ENCODE assay signal across 9 cellular contexts in the genomic region with DNA sequence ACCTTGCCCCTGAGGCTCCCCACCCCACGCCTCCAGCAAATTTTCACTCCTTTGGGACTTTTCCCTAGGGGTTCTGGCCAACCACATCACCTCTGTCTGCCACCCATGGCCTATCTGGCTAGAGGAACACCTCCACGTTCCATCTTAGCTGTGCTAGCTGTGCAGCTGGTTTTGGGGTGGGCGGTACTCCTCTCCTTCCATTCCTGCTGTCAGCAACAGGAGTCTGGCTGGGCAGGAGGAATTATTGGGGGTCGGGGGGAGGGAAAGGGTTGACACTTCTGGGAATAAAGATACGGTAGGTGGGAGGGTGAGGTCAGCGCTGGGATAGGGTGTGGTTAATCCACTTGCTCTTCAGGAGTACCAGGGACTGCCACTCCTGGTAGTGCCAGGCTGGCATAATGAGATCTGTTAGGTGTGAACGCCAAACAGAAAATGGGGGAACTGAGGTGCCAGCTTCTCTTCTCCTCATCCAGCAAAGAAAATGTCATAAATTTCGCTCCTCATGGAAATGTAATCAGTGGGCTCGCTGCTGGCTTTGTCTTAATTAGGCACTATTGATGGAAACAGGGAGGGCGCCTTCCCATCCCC. TPM values are rescaled to one million over a fixed set of nuclear protein-coding genes. Genes with fewer than 3 reads are reported as not detected.
DNase-seq lines count a peak whose midpoint lies in the region; ATAC-seq, FAIRE-seq and TF ChIP-seq lines count a peak whose summit lies in the region.
"Had no signal": no experiment of that assay in that cellular context is flagged by ENCODE, and none has a peak within 500 bp of the region (broad histone marks: within the 10 kb centered on the region; RNA-seq: fewer than 3 reads in every experiment).

No MANE protein-coding gene starts in this region.

- POLR2A ChIA-PET in activated CD4-positive, alpha-beta T cell treated with anti-CD3 and anti-CD28 coated beads, Interleukin-2, amount 10 ng/mL, durations not matched to agents 7 days and 5 days (lab: Charles Lee), result no interaction called here
- POLR2A ChIA-PET in K562 (lab: Yijun Ruan, JAX), result no interaction called here

- ATAC-seq in K562 (no peak), left lung (peak; percentile 20), GM18870 (IDR thresholded peaks at IDR 0.05; ENCODE audit: unreplicated experiment) (no peak)

- peak overlapping the region; percentile 54 for H3K27ac Mint-ChIP-seq in activated CD4-positive, alpha-beta T cell treated with anti-CD3 and anti-CD28 coated beads, Interleukin-2, amount 10 ng/mL, durations not matched to agents 7 days and 5 days

- no peak for TF ChIP-seq EP300 in K562 (IDR thresholded peaks at IDR 0.05; ENCODE audit: low read length)

- H3K4me1 ChIP-seq in K562 (replicated peaks in 1 of 2; ENCODE audit: control insufficient read depth in 2 of 2, insufficient read depth in 2 of 2, low read length in 2 of 2), result peaks cover 6 to 18% of the 10 kb centered on the region in 2 experiments; a peak in 3 of 5 replicates
- H3K4me1 ChIP-seq in left lung, result peaks cover 0 to 20% of the 10 kb centered on the region in 2 donors
- peaks cover 16% of the 10 kb centered on the region in 2 donors for H3K4me1 ChIP-seq in thyroid gland

- TF ChIP-seq POLR2A in K562 (conservative IDR thresholded peaks at IDR 0.05), result no peak
- TF ChIP-seq POLR2A in thyroid gland (IDR thresholded peaks at IDR 0.05), result no peak

- H3K27me3 Mint-ChIP-seq in activated CD4-positive, alpha-beta T cell treated with anti-CD3 and anti-CD28 coated beads, Interleukin-2, amount 10 ng/mL, durations not matched to agents 7 days and 5 days, result peaks cover 71% of the 10 kb centered on the region

- no peaks in the 10 kb centered on the region for H3K36me3 Mint-ChIP-seq in activated CD4-positive, alpha-beta T cell treated with anti-CD3 and anti-CD28 coated beads, Interleukin-2, amount 10 ng/mL, durations not matched to agents 7 days and 5 days (ENCODE audit: low read depth)

- H3K27ac ChIP-seq in K562 (ENCODE audit: extremely low read depth, low read depth, low read length), result no peak overlapping the region
- no peak overlapping the region for H3K27ac ChIP-seq in left lung
- no peak overlapping the region for H3K27ac ChIP-seq in thyroid gland

- peaks cover 31% of the 10 kb centered on the region for H3K4me1 Mint-ChIP-seq in activated CD4-positive, alpha-beta T cell treated with anti-CD3 and anti-CD28 coated beads, Interleukin-2, amount 10 ng/mL, durations not matched to agents 7 days and 5 days

- H3K9me1 ChIP-seq in K562 (ENCODE audit: control insufficient read depth, insufficient read depth, low read length), result no peaks in the 10 kb centered on the region

- FAIRE-seq in K562 (lab: Jason Lieb, UNC), result no peak

- intact Hi-C loops in K562 (cut with micrococcal nuclease) (loop anchor here (2.0 kb wide), 1 partner anchor 28 kb away; the partner anchor contains the start of gene WRAP53), left lung (cut with DNase I) (no loop called here), thyroid gland (cut with DNase I) (no loop called here)

- H3K36me3 ChIP-seq in K562 (ENCODE audit: control insufficient read depth, insufficient read depth, low read length) (no peaks in the 10 kb centered on the region), left lung (no peaks in the 10 kb centered on the region), thyroid gland (no peaks in the 10 kb centered on the region)

- H3K9me3 ChIP-seq in K562 (replicated peaks; ENCODE audit: control insufficient read depth, insufficient read depth, low read depth, low read length) (no peaks in the 10 kb centered on the region), left lung (no peaks in the 10 kb centered on the region), thyroid gland (no peaks in the 10 kb centered on the region)

- H4K20me1 ChIP-seq in K562 (replicated peaks; ENCODE audit: control insufficient read depth, insufficient read depth, low read length), result no peaks in the 10 kb centered on the region

- no peaks in the 10 kb centered on the region for H3K79me2 ChIP-seq in K562 (ENCODE audit: control insufficient read depth, insufficient read depth, low read length)

- H3K4me3 ChIP-seq in K562 (peak overlapping the region; percentile 45), left lung (peak overlapping the region; percentile 48 to 55), thyroid gland (replicated peaks in 1 of 3) (peak overlapping the region in 2 of 3 donors; percentile 7 to 49)

- CTCF ChIA-PET in activated CD4-positive, alpha-beta T cell treated with anti-CD3 and anti-CD28 coated beads, Interleukin-2, amount 10 ng/mL, durations not matched to agents 7 days and 5 days (lab: Charles Lee), result interaction anchor here (2.7 to 2.8 kb wide), 2 partner anchors 10 to 29 kb away, joined by 9 to 12 read pairs; partner anchors contain the start of genes TP53 and WRAP53
- CTCF ChIA-PET in K562 (lab: Yijun Ruan, JAX; ENCODE audit: low intra/inter-chr PET ratio), result interaction anchor here (1.1 to 1.4 kb wide), 2 partner anchors 84 to 201 kb away, joined by 4 to 5 read pairs; no protein-coding TSS in a partner anchor

- no peak for TF ChIP-seq RAD21 in K562 (CRISPR knock-in tag; conservative IDR thresholded peaks at IDR 0.05 in 1 of 2, IDR thresholded peaks at IDR 0.05 in 1 of 2)

- H3K4me2 ChIP-seq in K562 (ENCODE audit: insufficient read depth, low read length), result peak overlapping the region; percentile 72

- BruUV-seq in K562 (replicated peaks; lab: Mats Ljungman, UMichigan), result no TSS peak

- peak overlapping the region; percentile 50 for H3K4me3 Mint-ChIP-seq in activated CD4-positive, alpha-beta T cell treated with anti-CD3 and anti-CD28 coated beads, Interleukin-2, amount 10 ng/mL, durations not matched to agents 7 days and 5 days

- DNase-seq in activated CD4-positive, alpha-beta T cell treated with anti-CD3 and anti-CD28 coated beads, Interleukin-2, amount 10 ng/mL, durations not matched to agents 7 days and 5 days, result no peak
- no peak for DNase-seq in activated CD4-positive, alpha-beta T cell treated with anti-CD3 and anti-CD28 coated beads for 4 hours
- DNase-seq in K562 (ENCODE audit: extremely low read depth in 1 of 4, low spot score in 3 of 4), result no peak
- no peak for DNase-seq in left lung
- DNase-seq in thyroid gland, result no peak
- no peak for DNase-seq in globus pallidus (ENCODE audit: low spot score)
- no peak for DNase-seq in stimulated activated CD8-positive, alpha-beta memory T cell treated with anti-CD3 and anti-CD28 coated beads, Interleukin-4, amount 100 ng/mL, for 48 hours
- DNase-seq: stimulated activated naive CD4-positive, alpha-beta T cell treated with Interleukin-2 at 50 U/mL for 16 hours had no signal

- in situ Hi-C loops in K562 (cut with MboI), result no loop called here

- peak overlapping the region in 1 of 2 experiments; percentile 38; a peak in 1 of 4 replicates for H3K9ac ChIP-seq in K562 (ENCODE audit: insufficient read depth in 1 of 2, low read depth in 2 of 2, low read length in 2 of 2)

- peak overlapping the region; percentile 92; the same call in 1 of the 2 replicates for H2AFZ ChIP-seq in K562 (ENCODE audit: low read depth, low read length)

- H3K9me3 Mint-ChIP-seq in activated CD4-positive, alpha-beta T cell treated with anti-CD3 and anti-CD28 coated beads, Interleukin-2, amount 10 ng/mL, durations not matched to agents 7 days and 5 days, result no peaks in the 10 kb centered on the region

- H3K27me3 ChIP-seq in K562 (ENCODE audit: control insufficient read depth in 2 of 2, insufficient read depth in 2 of 2, low read length in 2 of 2), result peaks cover 15 to 65% of the 10 kb centered on the region in 2 experiments; a peak in 4 of 5 replicates
- peaks cover 12 to 93% of the 10 kb centered on the region in 2 donors for H3K27me3 ChIP-seq in left lung
- no peaks in the 10 kb centered on the region for H3K27me3 ChIP-seq in thyroid gland

- TF ChIP-seq CTCF in K562 (IDR thresholded peaks at IDR 0.05 in 2 of 3, conservative IDR thresholded peaks at IDR 0.05 in 1 of 3; ENCODE audit: insufficient read depth in 2 of 3, low read depth in 1 of 3, low read length in 3 of 3) (no peak), left lung (IDR thresholded peaks at IDR 0.05) (no peak), thyroid gland (IDR thresholded peaks at IDR 0.05) (no peak)

- WGBS in K562 (ENCODE audit: insufficient coverage, low coverage, missing lambda C conversion rate), result 1% methylated on average over 6 of the region's 10 CpGs
- 15% methylated on average over 10 of the region's 10 CpGs for WGBS in thyroid gland, 2 donors

RNA-seq across cellular contexts. Expression of gene DNAH2, which starts 1.2 kb away (rescaled TPM):
- not detected for total RNA-seq in activated CD4-positive, alpha-beta T cell treated with anti-CD3 and anti-CD28 coated beads, Interleukin-2, amount 10 ng/mL, durations not matched to agents 7 days and 5 days
- 0.23 TPM in 1 of 2 replicates, not detected in the other for total RNA-seq in K562 (2011; cell fraction: chromatin; rRNA removed; ENCODE audit: low replicate concordance)
- total RNA-seq in K562 (2011; cell fraction: nucleolus; rRNA removed), result under 0.01 TPM in 1 of 2 replicates, not detected in the other
- total RNA-seq in K562 (2011; cell fraction: nucleoplasm; rRNA removed), result 0.07 TPM in 1 of 2 replicates, not detected in the other
- total RNA-seq in K562 (2014; rRNA removed), result not detected in 2 replicates
- total RNA-seq in K562 (2014; rRNA removed; fragmentation: Illumina TruSeq; extraction: Trizol), result not detected in 2 replicates
- total RNA-seq in K562 (2015; rRNA removed; fragmentation: Illumina TruSeq; extraction: Trizol), result not detected in 2 replicates
- total RNA-seq in K562 (2021), result not detected in 2 replicates
- not detected in 2 replicates for polyA plus RNA-seq in K562 (2011; rRNA removed)
- polyA plus RNA-seq in K562 (2011; cell fraction: cytosol; rRNA removed), result not detected in 2 replicates
- 0.03 TPM in 1 of 2 replicates, not detected in the other for polyA plus RNA-seq in K562 (2011; cell fraction: nucleus; rRNA removed)
- polyA plus RNA-seq in K562 (2012), result 0.03 TPM in 1 of 2 replicates, not detected in the other
- not detected in 2 replicates for polyA plus RNA-seq in K562 (2014; fragmentation: Illumina TruSeq; extraction: Trizol)
- under 1 TPM in 1 of 2 experiments, not detected in 1; 0.03 TPM for polyA plus RNA-seq in K562 (2014; fragmentation: Nextera tagmentation; extraction: Ambion mirVana)
- polyA plus RNA-seq in K562 (2014; rRNA removed), result not detected in 2 replicates
- not detected in 2 replicates for polyA minus RNA-seq in K562 (2011; rRNA and poly(A)+ RNA removed)
- polyA minus RNA-seq in K562 (2011; cell fraction: cytosol; rRNA and poly(A)+ RNA removed), result not detected in 2 replicates
- polyA minus RNA-seq in K562 (2011; cell fraction: nucleus; rRNA and poly(A)+ RNA removed), result under 0.01 TPM in 1 of 2 replicates, not detected in the other
- total RNA-seq in left lung, result 1 to 10 TPM in 1 of 2 donors, under 1 TPM in 1; 0.67 to 3.4 TPM
- under 1 TPM in 3 of 4 donors, not detected in 1; under 0.01 to 0.22 (median 0.20) TPM for total RNA-seq in thyroid gland

RNA-seq across cellular contexts. Expression of gene EFNB3, which starts 11.4 kb away (rescaled TPM):
- total RNA-seq in activated CD4-positive, alpha-beta T cell treated with anti-CD3 and anti-CD28 coated beads, Interleukin-2, amount 10 ng/mL, durations not matched to agents 7 days and 5 days, result not detected
- 0.16 and 0.19 TPM in 2 replicates for total RNA-seq in K562 (2011; cell fraction: chromatin; rRNA removed; ENCODE audit: low replicate concordance)
- total RNA-seq in K562 (2011; cell fraction: nucleolus; rRNA removed), result 0.26 TPM in 1 of 2 replicates, not detected in the other
- total RNA-seq in K562 (2011; cell fraction: nucleoplasm; rRNA removed), result 0.07 and 0.46 TPM in 2 replicates
- total RNA-seq in K562 (2014; rRNA removed) (0.04 TPM in 1 of 2 replicates, not detected in the other), K562 (2014; rRNA removed; fragmentation: Illumina TruSeq; extraction: Trizol) (not detected in 2 replicates), K562 (2015; rRNA removed; fragmentation: Illumina TruSeq; extraction: Trizol) (not detected in 2 replicates), K562 (2021) (not detected in 2 replicates), left lung (1 to 10 TPM; 1.2 to 3.1 TPM), thyroid gland (under 1 TPM in 3 of 4 donors, not detected in 1; 0.27 to 0.38 (median 0.33) TPM)
- polyA plus RNA-seq in K562 (2011; rRNA removed) (0.04 TPM in 1 of 2 replicates, not detected in the other), K562 (2014; fragmentation: Illumina TruSeq; extraction: Trizol) (not detected in 2 replicates), K562 (2014; fragmentation: Nextera tagmentation; extraction: Ambion mirVana) (not detected), K562 (2014; rRNA removed) (not detected in 2 replicates)
- 0.01 TPM in 1 of 2 replicates, not detected in the other for polyA plus RNA-seq in K562 (2011; cell fraction: cytosol; rRNA removed)
- 0.17 and 0.18 TPM in 2 replicates for polyA plus RNA-seq in K562 (2011; cell fraction: nucleus; rRNA removed)
- 0.03 TPM in 1 of 2 replicates, not detected in the other for polyA plus RNA-seq in K562 (2012)
- 0.07 TPM in 1 of 2 replicates, not detected in the other for polyA minus RNA-seq in K562 (2011; rRNA and poly(A)+ RNA removed)
- not detected in 2 replicates for polyA minus RNA-seq in K562 (2011; cell fraction: cytosol; rRNA and poly(A)+ RNA removed)
- not detected in 2 replicates for polyA minus RNA-seq in K562 (2011; cell fraction: nucleus; rRNA and poly(A)+ RNA removed)

RNA-seq across cellular contexts. Expression of gene WRAP53, which starts 28.1 kb away (rescaled TPM):
- 10 to 100 TPM; 22.6 to 24.2 TPM for total RNA-seq in activated CD4-positive, alpha-beta T cell treated with anti-CD3 and anti-CD28 coated beads, Interleukin-2, amount 10 ng/mL, durations not matched to agents 7 days and 5 days
- 8.2 and 18.4 TPM in 2 replicates for total RNA-seq in K562 (2011; cell fraction: chromatin; rRNA removed; ENCODE audit: low replicate concordance)
- total RNA-seq in K562 (2011; cell fraction: nucleolus; rRNA removed), result 17.1 and 17.3 TPM in 2 replicates
- 9.5 and 13.7 TPM in 2 replicates for total RNA-seq in K562 (2011; cell fraction: nucleoplasm; rRNA removed)
- total RNA-seq in K562 (2014; rRNA removed) (16.1 and 17.3 TPM in 2 replicates), K562 (2014; rRNA removed; fragmentation: Illumina TruSeq; extraction: Trizol) (8.2 and 9.1 TPM in 2 replicates), K562 (2015; rRNA removed; fragmentation: Illumina TruSeq; extraction: Trizol) (12.7 and 13.4 TPM in 2 replicates), K562 (2021) (18.2 and 21.8 TPM in 2 replicates), left lung (10 to 100 TPM in 1 of 2 donors, 1 to 10 TPM in 1; 9.4 to 10.6 TPM), thyroid gland (1 to 10 TPM; 2.9 to 8.0 (median 4.6) TPM)
- polyA plus RNA-seq in K562 (2011; rRNA removed) (8.9 and 11.9 TPM in 2 replicates), K562 (2014; fragmentation: Illumina TruSeq; extraction: Trizol) (14.9 and 15.3 TPM in 2 replicates), K562 (2014; fragmentation: Nextera tagmentation; extraction: Ambion mirVana) (1 to 10 TPM in 1 of 2 experiments, under 1 TPM in 1; 0.72 to 4.1 TPM), K562 (2014; rRNA removed) (15.2 and 15.9 TPM in 2 replicates)
- polyA plus RNA-seq in K562 (2011; cell fraction: cytosol; rRNA removed), result 11.5 and 24.1 TPM in 2 replicates
- polyA plus RNA-seq in K562 (2011; cell fraction: nucleus; rRNA removed), result 14.9 and 24.3 TPM in 2 replicates
- polyA plus RNA-seq in K562 (2012), result 13.1 and 20.2 TPM in 2 replicates
- 5.2 and 8.3 TPM in 2 replicates for polyA minus RNA-seq in K562 (2011; rRNA and poly(A)+ RNA removed)
- polyA minus RNA-seq in K562 (2011; cell fraction: cytosol; rRNA and poly(A)+ RNA removed), result 5.6 and 12.7 TPM in 2 replicates
- polyA minus RNA-seq in K562 (2011; cell fraction: nucleus; rRNA and poly(A)+ RNA removed), result 6.5 and 7.8 TPM in 2 replicates

RNA-seq across cellular contexts. Expression of gene TP53, which starts 29.1 kb away (rescaled TPM):
- total RNA-seq in activated CD4-positive, alpha-beta T cell treated with anti-CD3 and anti-CD28 coated beads, Interleukin-2, amount 10 ng/mL, durations not matched to agents 7 days and 5 days, result 100 to 1,000 TPM; 154 to 182 TPM
- total RNA-seq in K562 (2011; cell fraction: chromatin; rRNA removed; ENCODE audit: low replicate concordance), result 51.9 and 81.8 TPM in 2 replicates
- 41.2 and 53.7 TPM in 2 replicates for total RNA-seq in K562 (2011; cell fraction: nucleolus; rRNA removed)
- total RNA-seq in K562 (2011; cell fraction: nucleoplasm; rRNA removed), result 66.0 and 80.9 TPM in 2 replicates
- total RNA-seq in K562 (2014; rRNA removed) (4.6 and 6.6 TPM in 2 replicates), K562 (2014; rRNA removed; fragmentation: Illumina TruSeq; extraction: Trizol) (5.3 and 6.2 TPM in 2 replicates), K562 (2015; rRNA removed; fragmentation: Illumina TruSeq; extraction: Trizol) (6.8 and 7.1 TPM in 2 replicates), K562 (2021) (10.6 and 11.0 TPM in 2 replicates), left lung (10 to 100 TPM; 50.9 to 54.3 TPM), thyroid gland (10 to 100 TPM; 16.4 to 66.4 (median 35.6) TPM)
- polyA plus RNA-seq in K562 (2011; rRNA removed) (14.0 and 18.7 TPM in 2 replicates), K562 (2014; fragmentation: Illumina TruSeq; extraction: Trizol) (9.2 and 9.9 TPM in 2 replicates), K562 (2014; fragmentation: Nextera tagmentation; extraction: Ambion mirVana) (1 to 10 TPM; 2.8 to 3.4 TPM), K562 (2014; rRNA removed) (12.5 and 17.7 TPM in 2 replicates)
- polyA plus RNA-seq in K562 (2011; cell fraction: cytosol; rRNA removed), result 15.6 and 16.9 TPM in 2 replicates
- polyA plus RNA-seq in K562 (2011; cell fraction: nucleus; rRNA removed), result 33.1 and 41.0 TPM in 2 replicates
- 7.6 and 13.1 TPM in 2 replicates for polyA plus RNA-seq in K562 (2012)
- 7.7 and 10.0 TPM in 2 replicates for polyA minus RNA-seq in K562 (2011; rRNA and poly(A)+ RNA removed)
- 3.4 and 4.0 TPM in 2 replicates for polyA minus RNA-seq in K562 (2011; cell fraction: cytosol; rRNA and poly(A)+ RNA removed)
- polyA minus RNA-seq in K562 (2011; cell fraction: nucleus; rRNA and poly(A)+ RNA removed), result 10.4 and 13.4 TPM in 2 replicates
